ENCODE assay signal across 16 cellular contexts in genomic region chr7:138785587-138786437, GRCh38. TPM values are rescaled to one million over a fixed set of nuclear protein-coding genes. Genes with fewer than 3 reads are reported as not detected.
A peak's percentile ranks its signal among the peaks of the same experiment; 100 is the strongest.
DNase-seq lines count a peak whose midpoint lies in the region; ATAC-seq, FAIRE-seq and TF ChIP-seq lines count a peak whose summit lies in the region.
"Had no signal": no experiment of that assay in that cellular context is flagged by ENCODE, and none has a peak within 500 bp of the region (broad histone marks: within the 10 kb centered on the region; RNA-seq: fewer than 3 reads in every experiment).

No MANE protein-coding gene starts in this region.

- TF ChIP-seq CTCF in BJ (IDR thresholded peaks at IDR 0.05; ENCODE audit: insufficient read depth, low read depth, low read length) (peak; percentile 16; the same call in 1 of the 2 replicates), bronchial epithelial cell (IDR thresholded peaks at IDR 0.05; ENCODE audit: insufficient read depth, low read length, severe bottlenecking) (no peak), nephron progenitor cell (IDR thresholded peaks at IDR 0.05) (no peak)

- peaks cover 20% of the 10 kb centered on the region for H3K9me3 Mint-ChIP-seq in nephron progenitor cell

- H3K27ac Mint-ChIP-seq in nephron progenitor cell, result peak overlapping the region; percentile 43
- H3K27ac Mint-ChIP-seq: activated naive CD4-positive, alpha-beta T cell treated with anti-CD3 and anti-CD28 coated beads, Interleukin-2, amount 50 U/mL, for 24 hours; CD4-positive, CD25-positive, alpha-beta regulatory T cell had no signal

- no peak overlapping the region for H3K4me3 ChIP-seq in BJ (ENCODE audit: low read depth, low read length)
- H3K4me3 ChIP-seq in bronchial epithelial cell (ENCODE audit: low read depth, low read length), result no peak overlapping the region
- H3K4me3 ChIP-seq: K562 had no signal

- no peaks in the 10 kb centered on the region for H3K36me3 Mint-ChIP-seq in nephron progenitor cell (ENCODE audit: low read depth)
- H3K36me3 Mint-ChIP-seq: CD4-positive, CD25-positive, alpha-beta regulatory T cell had no signal

- DNase-seq in BJ (ENCODE audit: low read depth) (no peak), LHCN-M2 (ENCODE audit: low read depth) (peak; percentile 24), bronchial epithelial cell (ENCODE audit: low read depth) (peak; percentile 9), nephron progenitor cell (no peak), NCI-H1417 treated with DMSO at 0.1 percent for 48 hours (lab: John Stamatoyannopoulos, UW) (no peak), pons (ENCODE audit: low spot score) (no peak)
- DNase-seq in stimulated activated naive CD4-positive, alpha-beta T cell treated with Interleukin-2 at 50 U/mL for 16 hours (lab: John Stamatoyannopoulos, UW), result no peak
- DNase-seq: CD4-positive, CD25-positive, alpha-beta regulatory T cell; glutamatergic neuron; HCEC 1CT; nucleus accumbens had no signal

- H3K27me3 Mint-ChIP-seq in nephron progenitor cell (ENCODE audit: low read depth, poor library complexity), result peaks cover 13% of the 10 kb centered on the region
- H3K27me3 Mint-ChIP-seq: CD4-positive, CD25-positive, alpha-beta regulatory T cell had no signal

- FAIRE-seq in bronchial epithelial cell (lab: Jason Lieb, UNC), result no peak
- FAIRE-seq: K562 had no signal

- H3K4me3 Mint-ChIP-seq in nephron progenitor cell, result no peak overlapping the region
- H3K4me3 Mint-ChIP-seq: activated naive CD4-positive, alpha-beta T cell treated with anti-CD3 and anti-CD28 coated beads, Interleukin-2, amount 50 U/mL, for 24 hours; CD4-positive, CD25-positive, alpha-beta regulatory T cell had no signal

- H3K27me3 ChIP-seq in BJ (ENCODE audit: control insufficient read depth, insufficient read depth, low read length) (no peaks in the 10 kb centered on the region; the same call in 1 of the 2 replicates), bronchial epithelial cell (ENCODE audit: control insufficient read depth, insufficient read depth, low read length) (no peaks in the 10 kb centered on the region)

- ATAC-seq in GM19395 (IDR thresholded peaks at IDR 0.05; ENCODE audit: unreplicated experiment), result no peak
- ATAC-seq: K562, left lobe of liver had no signal

- H3K36me3 ChIP-seq in BJ (ENCODE audit: control insufficient read depth, insufficient read depth, low read length) (no peaks in the 10 kb centered on the region), bronchial epithelial cell (ENCODE audit: control insufficient read depth, insufficient read depth, low read length) (no peaks in the 10 kb centered on the region)

- CTCF ChIA-PET in BJ (lab: Yijun Ruan, JAX), result interaction anchor here (1.0 kb wide), 1 partner anchor 10 kb away, joined by 3 read pairs; no protein-coding TSS in a partner anchor

- POLR2A ChIA-PET in BJ (lab: Charles Lee), result no interaction called here

- H3K4me1 Mint-ChIP-seq in nephron progenitor cell, result no peaks in the 10 kb centered on the region
- H3K4me1 Mint-ChIP-seq: activated naive CD4-positive, alpha-beta T cell treated with anti-CD3 and anti-CD28 coated beads, Interleukin-2, amount 50 U/mL, for 24 hours had no signal

RNA-seq across cellular contexts. Expression of gene TMEM213, which starts 12.0 kb away (rescaled TPM):
- not detected in 2 replicates for polyA plus RNA-seq in BJ (2011; rRNA removed)
- not detected in 2 replicates for polyA minus RNA-seq in BJ (2011; rRNA and poly(A)+ RNA removed)
- total RNA-seq in LHCN-M2 (2014; rRNA removed) (not detected in 2 replicates), bronchial epithelial cell (not detected in 2 replicates)
- polyA plus RNA-seq in LHCN-M2 (2012), result not detected
- total RNA-seq: CD4-positive, CD25-positive, alpha-beta regulatory T cell; dermis microvascular lymphatic vessel endothelial cell; K562; left lobe of liver had no signal
- polyA plus RNA-seq: K562 had no signal

RNA-seq across cellular contexts. Expression of gene ATP6V0A4, which starts 12.2 kb away (rescaled TPM):
- polyA plus RNA-seq in BJ (2011; rRNA removed), result 0.06 and 0.07 TPM in 2 replicates
- 0.14 TPM in 1 of 2 replicates, not detected in the other for polyA minus RNA-seq in BJ (2011; rRNA and poly(A)+ RNA removed)
- total RNA-seq in LHCN-M2 (2014; rRNA removed) (0.06 and 0.19 TPM in 2 replicates), bronchial epithelial cell (not detected in 2 replicates)
- polyA plus RNA-seq in LHCN-M2 (2012), result 0.41 TPM
- total RNA-seq: CD4-positive, CD25-positive, alpha-beta regulatory T cell; K562; left lobe of liver had no signal
- polyA plus RNA-seq: CD4-positive, CD25-positive, alpha-beta regulatory T cell had no signal

Comparison
In these comparisons a context has a peak if more than half of its experiments do, and no peak if none do; other contexts are left out.
1. DNase-seq: peak in LHCN-M2 (single experiment) and bronchial epithelial cell (single experiment); none in BJ (single experiment), nephron progenitor cell (single experiment), stimulated activated naive CD4-positive, alpha-beta T cell treated with Interleukin-2 at 50 U/mL for 16 hours (single experiment), NCI-H1417 treated with DMSO at 0.1 percent for 48 hours (single experiment) and pons (single experiment).